8 cellular contexts compared by ENCODE assay signal in genomic region chr19:2270157-2270571, GRCh38. TPM values are rescaled to one million over a fixed set of nuclear protein-coding genes. Genes with fewer than 3 reads are reported as not detected.
DNase-seq lines count a peak whose midpoint lies in the region; ATAC-seq and TF ChIP-seq lines count a peak whose summit lies in the region.

No MANE protein-coding gene starts in this region.

- peaks cover 40% of the 10 kb centered on the region for H3K36me3 ChIP-seq in neutrophil

- H3K27ac ChIP-seq in neutrophil = peak overlapping the region; percentile 99

- TF ChIP-seq CTCF in HFFc6 (IDR thresholded peaks at IDR 0.05) (no peak), neutrophil (IDR thresholded peaks at IDR 0.05) (no peak)

- peak overlapping the region; percentile 88 for H3K27ac Mint-ChIP-seq in HFFc6

- H3K9me3 ChIP-seq in neutrophil = no peaks in the 10 kb centered on the region

- H3K4me3 Mint-ChIP-seq in HFFc6 = peak overlapping the region; percentile 89

- peaks cover 39% of the 10 kb centered on the region for H3K4me1 Mint-ChIP-seq in HFFc6 (ENCODE audit: low read depth)

- DNase-seq in HFFc6 = no peak
- DNase-seq in activated CD4-positive, alpha-beta T cell treated with anti-CD3 and anti-CD28 coated beads, Interleukin-2, amount 50 U/mL, for 1 hour = peak; percentile 28
- DNase-seq in fibroblast of gingiva (ENCODE audit: low read depth) = peak; percentile 55
- DNase-seq in SHP77 (lab: John Stamatoyannopoulos, UW) = no peak
- no peak for DNase-seq in DMS153 treated with DMSO at 0.1 percent for 48 hours (lab: John Stamatoyannopoulos, UW; ENCODE audit: unreplicated experiment)

- peaks cover 29% of the 10 kb centered on the region for H3K27me3 Mint-ChIP-seq in HFFc6 (ENCODE audit: insufficient read depth)

- no peaks in the 10 kb centered on the region for H3K27me3 ChIP-seq in neutrophil

- no peaks in the 10 kb centered on the region for H3K9me3 Mint-ChIP-seq in HFFc6

- H3K36me3 Mint-ChIP-seq in HFFc6 (ENCODE audit: low read depth) = peaks cover 27% of the 10 kb centered on the region

- H3K4me3 ChIP-seq in neutrophil (ENCODE audit: low read depth in 1 of 2, low read length in 1 of 2) = peak overlapping the region; percentile 94 to 99

- peaks cover 78 to 79% of the 10 kb centered on the region in 2 experiments for H3K4me1 ChIP-seq in neutrophil (ENCODE audit: control insufficient read depth in 1 of 2, insufficient read depth in 1 of 2, low read depth in 1 of 2, low read length in 1 of 2)

- ATAC-seq in GM21528 (IDR thresholded peaks at IDR 0.05; ENCODE audit: low FRiP score, unreplicated experiment) = no peak
- ATAC-seq in HG02642 (IDR thresholded peaks at IDR 0.05; ENCODE audit: poor library complexity, unreplicated experiment) = no peak

RNA-seq across cellular contexts. Expression of gene PEAK3, which starts 11.8 kb away (rescaled TPM):
- under 1 TPM; 0.07 to 0.53 (median 0.36) TPM for total RNA-seq in HFFc6 (2021; fragmentation: NEBNext Ultra II Directional; extraction: Animal tissue kit (Norgen Biotek cat#: 25700))

RNA-seq across cellular contexts. Expression of gene JSRP1, which starts 13.9 kb away (rescaled TPM):
- under 1 TPM; 0.27 to 0.99 (median 0.72) TPM for total RNA-seq in HFFc6 (2021; fragmentation: NEBNext Ultra II Directional; extraction: Animal tissue kit (Norgen Biotek cat#: 25700))

RNA-seq across cellular contexts. Expression of gene AMH, which starts 21.0 kb away (rescaled TPM):
- 1 to 10 TPM in 5 of 6 experiments, under 1 TPM in 1; 0.98 to 2.3 (median 1.4) TPM for total RNA-seq in HFFc6 (2021; fragmentation: NEBNext Ultra II Directional; extraction: Animal tissue kit (Norgen Biotek cat#: 25700))

RNA-seq across cellular contexts. Expression of gene SF3A2, which starts 33.5 kb away (rescaled TPM):
- total RNA-seq in HFFc6 (2021; fragmentation: NEBNext Ultra II Directional; extraction: Animal tissue kit (Norgen Biotek cat#: 25700)) = 10 to 100 TPM; 48.7 to 60.6 (median 54.8) TPM

RNA-seq across cellular contexts. Expression of gene PLEKHJ1, which starts 34.0 kb away (rescaled TPM):
- 10 to 100 TPM; 45.9 to 57.3 (median 50.2) TPM for total RNA-seq in HFFc6 (2021; fragmentation: NEBNext Ultra II Directional; extraction: Animal tissue kit (Norgen Biotek cat#: 25700))

Comparison
In these comparisons a context has a peak if more than half of its experiments do, and no peak if none do; other contexts are left out.
1. DNase-seq: peak in activated CD4-positive, alpha-beta T cell treated with anti-CD3 and anti-CD28 coated beads, Interleukin-2, amount 50 U/mL, for 1 hour (single experiment) and fibroblast of gingiva (single experiment); none in HFFc6 (single experiment), SHP77 (0 of 2) and DMS153 treated with DMSO at 0.1 percent for 48 hours (single experiment).